In the genomic region with DNA sequence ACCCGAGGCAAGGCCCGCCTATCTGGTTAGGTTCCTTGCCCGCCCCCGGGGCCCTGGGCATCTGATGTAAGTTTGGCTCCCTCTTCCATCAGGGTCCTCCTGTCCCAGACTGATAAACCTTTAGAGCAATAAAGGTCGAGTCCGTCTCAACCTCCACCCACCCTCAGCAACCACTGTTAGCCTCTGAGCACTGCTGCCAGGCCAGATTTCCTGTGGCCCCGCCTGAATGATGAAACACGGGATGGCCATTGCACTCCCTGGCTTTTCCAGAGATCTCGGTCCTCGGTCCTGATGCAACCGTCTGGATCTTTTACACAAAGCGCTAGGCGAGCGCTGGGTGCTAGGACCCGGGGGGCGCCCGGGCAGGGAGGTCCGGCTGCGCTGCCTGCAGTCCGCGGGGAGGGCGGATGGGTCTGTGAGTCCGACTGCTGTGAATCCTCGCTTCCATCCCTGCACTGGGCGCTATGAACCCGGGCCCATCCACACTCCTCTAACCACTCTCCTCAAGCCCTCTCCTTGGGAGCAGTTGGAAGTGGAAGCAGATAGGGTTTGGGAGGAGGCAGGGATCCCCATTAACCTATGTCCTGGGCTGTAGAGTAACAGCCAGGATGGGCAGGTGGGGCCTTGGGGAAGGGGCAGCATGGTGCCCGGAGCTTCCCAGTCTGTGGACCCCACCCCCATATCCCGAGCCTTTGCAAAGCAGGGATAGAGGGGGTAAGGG, we compare ENCODE assay signal across 8 cellular contexts. TPM values are rescaled to one million over a fixed set of nuclear protein-coding genes. Genes with fewer than 3 reads are reported as not detected.
DNase-seq lines count a peak whose midpoint lies in the region; ATAC-seq and TF ChIP-seq lines count a peak whose summit lies in the region.

No MANE protein-coding gene starts in this region.

- H3K4me3 ChIP-seq in NB4 (ENCODE audit: low read depth, low read length): peak overlapping the region; percentile 76

- peak overlapping the region; percentile 98 for H3K4me3 Mint-ChIP-seq in T-helper 17 cell

- peak; percentile 30 for TF ChIP-seq POLR2A in NB4 (IDR thresholded peaks at IDR 0.05; ENCODE audit: extremely low read depth, insufficient read length)

- peak; percentile 94 for DNase-seq in ELF-1 (ENCODE audit: low read depth, low spot score)
- peak; percentile 91 for DNase-seq in NB4 (ENCODE audit: low read depth)
- no peak for DNase-seq in T-helper 17 cell
- DNase-seq in dermis blood vessel endothelial cell: peak; percentile 91
- DNase-seq in left colon: peak; percentile 89 to 92
- peak; percentile 43 for DNase-seq in stimulated activated CD4-positive, alpha-beta T cell treated with anti-CD3 and anti-CD28 coated beads, Interleukin-4, amount 100 ng/mL, for 1 hour

- ATAC-seq in GM21717 (IDR thresholded peaks at IDR 0.05; ENCODE audit: unreplicated experiment): peak; percentile 18
- ATAC-seq in T-helper 17 cell: no peak
- ATAC-seq in left colon: peak; percentile 48
- no peak for ATAC-seq in GM18861 (IDR thresholded peaks at IDR 0.05; ENCODE audit: unreplicated experiment)

- H3K9me3 ChIP-seq in T-helper 17 cell (ENCODE audit: control insufficient read depth, low read length, poor library complexity, severe bottlenecking): no peaks in the 10 kb centered on the region

- intact Hi-C loops in left colon (cut with DNase I, micrococcal nuclease): loop anchor here in 1 of 2 donors (10.0 kb wide), 1 partner anchor 62 kb away; no protein-coding TSS in a partner anchor

- H3K36me3 Mint-ChIP-seq in T-helper 17 cell (ENCODE audit: low read depth): peaks cover 12% of the 10 kb centered on the region

- peak overlapping the region; percentile 97 for H3K27ac Mint-ChIP-seq in T-helper 17 cell

- H3K27me3 Mint-ChIP-seq in T-helper 17 cell: no peaks in the 10 kb centered on the region

- H3K4me1 Mint-ChIP-seq in T-helper 17 cell: peaks cover 39% of the 10 kb centered on the region

- TF ChIP-seq CTCF in NB4 (IDR thresholded peaks at IDR 0.05; ENCODE audit: low read depth, low read length): no peak

RNA-seq across cellular contexts. Expression of gene DDIT4, which starts 0.9 kb away (rescaled TPM):
- total RNA-seq in T-helper 17 cell (100 to 1,000 TPM; 186 to 300 TPM), dermis blood vessel endothelial cell (146 and 173 TPM in 2 replicates), left colon (100 to 1,000 TPM in 1 of 2 donors, 10 to 100 TPM in 1; 60.1 to 210 TPM)

RNA-seq across cellular contexts. Expression of gene ASCC1, which starts 56.8 kb away (rescaled TPM):
- total RNA-seq in T-helper 17 cell (10 to 100 TPM; 14.0 to 14.6 TPM), dermis blood vessel endothelial cell (33.5 and 38.3 TPM in 2 replicates), left colon (10 to 100 TPM; 17.7 to 17.9 TPM)

RNA-seq across cellular contexts. Expression of gene ANAPC16, which starts 57.0 kb away (rescaled TPM):
- total RNA-seq in T-helper 17 cell: 10 to 100 TPM; 69.5 to 85.7 TPM
- 51.5 and 54.5 TPM in 2 replicates for total RNA-seq in dermis blood vessel endothelial cell
- total RNA-seq in left colon: 10 to 100 TPM; 75.6 to 83.8 TPM

Comparison
In these comparisons a context has a peak if more than half of its experiments do, and no peak if none do; other contexts are left out.
1. DNase-seq: peak in ELF-1 (single experiment), NB4 (single experiment), dermis blood vessel endothelial cell (single experiment), left colon (2 of 2) and stimulated activated CD4-positive, alpha-beta T cell treated with anti-CD3 and anti-CD28 coated beads, Interleukin-4, amount 100 ng/mL, for 1 hour (single experiment); none in T-helper 17 cell (0 of 3).
2. ATAC-seq: peak in GM21717 (single experiment) and left colon (single experiment); none in T-helper 17 cell (single experiment) and GM18861 (single experiment).